8 cellular contexts compared by ENCODE assay signal in genomic region chr16:66357523-66357928, GRCh38. TPM values are rescaled to one million over a fixed set of nuclear protein-coding genes. Genes with fewer than 3 reads are reported as not detected.
DNase-seq lines count a peak whose midpoint lies in the region; ATAC-seq and TF ChIP-seq lines count a peak whose summit lies in the region.

No MANE protein-coding gene starts in this region.

- 0 out of 2 replicates have a peak, but pooled peaks cover 3% of the 10 kb centered on the region for H4K20me1 ChIP-seq in Karpas-422 (ENCODE audit: insufficient read depth, low read depth, low read length)

- H3K36me3 ChIP-seq in Karpas-422 (ENCODE audit: insufficient read depth, low read length) (no peaks in the 10 kb centered on the region), SK-N-MC (ENCODE audit: insufficient read depth, low read length) (no peaks in the 10 kb centered on the region), mucosa of descending colon (ENCODE audit: low read depth) (no peaks in the 10 kb centered on the region)

- H3K9ac ChIP-seq in Karpas-422 (ENCODE audit: low read length) (no peak overlapping the region), SK-N-MC (ENCODE audit: insufficient read length) (no peak overlapping the region)

- TF ChIP-seq CTCF in mucosa of descending colon (IDR thresholded peaks at IDR 0.05): peak; percentile 48

- H3K4me2 ChIP-seq in Karpas-422 (ENCODE audit: low read depth, low read length, poor library complexity, severe bottlenecking): no peak overlapping the region

- peak; percentile 78 for ATAC-seq in mucosa of descending colon
- ATAC-seq in HG02840 (IDR thresholded peaks at IDR 0.05; ENCODE audit: low FRiP score, unreplicated experiment): no peak

- H3K79me2 ChIP-seq in Karpas-422 (ENCODE audit: low read length): no peaks in the 10 kb centered on the region

- no peaks in the 10 kb centered on the region for H3K27me3 ChIP-seq in Karpas-422 (ENCODE audit: low read length)

- peak; percentile 26 to 34 for DNase-seq in activated T-cell treated with anti-CD3 and anti-CD28 coated beads, Interleukin-2, amount 50 U/mL, for 48 hours
- no peak for DNase-seq in activated T-cell treated with anti-CD3 and anti-CD28 coated beads for 4 hours
- peak; percentile 58 for DNase-seq in Karpas-422
- peak; percentile 47 for DNase-seq in SK-N-MC (ENCODE audit: low read depth, low spot score)
- DNase-seq in epidermal melanocyte (ENCODE audit: insufficient read length, low spot score): peak; percentile 92
- DNase-seq in mucosa of descending colon: peak in 1 of 3 donors; percentile 71
- no peak for DNase-seq in NK-92 (lab: John Stamatoyannopoulos, UW; ENCODE audit: unreplicated experiment)

- H2AFZ ChIP-seq in Karpas-422 (ENCODE audit: low read length): no peak overlapping the region

- intact Hi-C loops in mucosa of descending colon (cut with DNase I, micrococcal nuclease): no loop called here

- H3K27ac ChIP-seq in Karpas-422 (ENCODE audit: low read length): no peak overlapping the region
- no peak overlapping the region for H3K27ac ChIP-seq in SK-N-MC

- no peaks in the 10 kb centered on the region for H3K9me2 ChIP-seq in Karpas-422 (replicated peaks; ENCODE audit: insufficient read depth, low read length)

- H3K9me3 ChIP-seq in Karpas-422 (ENCODE audit: low read length) (no peaks in the 10 kb centered on the region), SK-N-MC (ENCODE audit: low read depth, low read length) (no peaks in the 10 kb centered on the region), mucosa of descending colon (no peaks in the 10 kb centered on the region)

- no peaks in the 10 kb centered on the region for H3K4me1 ChIP-seq in Karpas-422 (ENCODE audit: low read length)
- H3K4me1 ChIP-seq in mucosa of descending colon (ENCODE audit: low read depth): no peaks in the 10 kb centered on the region

- H3K4me3 ChIP-seq in Karpas-422 (ENCODE audit: low read length) (no peak overlapping the region), SK-N-MC (no peak overlapping the region), mucosa of descending colon (no peak overlapping the region)

RNA-seq across cellular contexts. Expression of gene CDH5, which starts 9.0 kb away (rescaled TPM):
- not detected in 2 replicates for total RNA-seq in Karpas-422 (2014; rRNA removed; shearing (Covaris generic); ENCODE audit: low replicate concordance)
- total RNA-seq in mucosa of descending colon: 10 to 100 TPM in 2 of 3 donors, 1 to 10 TPM in 1; 5.5 to 17.0 (median 10.2) TPM

Comparison
In these comparisons a context has a peak if more than half of its experiments do, and no peak if none do; other contexts are left out.
1. DNase-seq: peak in activated T-cell treated with anti-CD3 and anti-CD28 coated beads, Interleukin-2, amount 50 U/mL, for 48 hours (2 of 2), Karpas-422 (single experiment), SK-N-MC (single experiment) and epidermal melanocyte (single experiment); none in activated T-cell treated with anti-CD3 and anti-CD28 coated beads for 4 hours (single experiment) and NK-92 (single experiment).